ENCODE assay signal across 28 cellular contexts in genomic region chr19:30361721-30362120, GRCh38. TPM values are rescaled to one million over a fixed set of nuclear protein-coding genes. Genes with fewer than 3 reads are reported as not detected.
DNase-seq lines count a peak whose midpoint lies in the region; ATAC-seq, FAIRE-seq and TF ChIP-seq lines count a peak whose summit lies in the region.
"Had no signal": no experiment of that assay in that cellular context is flagged by ENCODE, and none has a peak within 500 bp of the region (broad histone marks: within the 10 kb centered on the region; RNA-seq: fewer than 3 reads in every experiment).

No MANE protein-coding gene starts in this region.

- TF ChIP-seq EP300 in HepG2 (IDR thresholded peaks at IDR 0.05; ENCODE audit: low read depth in 2 of 2, low read length in 2 of 2) (no peak), HepG2 (CRISPR knock-in tag; IDR thresholded peaks at IDR 0.05; ENCODE audit: borderline replicate concordance) (no peak)

- TF ChIP-seq RAD21 in HepG2 (CRISPR knock-in tag; IDR thresholded peaks at IDR 0.05), result no peak

- CTCF ChIA-PET in HepG2 (lab: Yijun Ruan, JAX; ENCODE audit: low intra/inter-chr PET ratio, low total read pairs), result no interaction called here

- TF ChIP-seq CTCF in Loucy (conservative IDR thresholded peaks at IDR 0.05; ENCODE audit: low read length), result no peak
- TF ChIP-seq CTCF in HepG2 (CRISPR knock-in tag; IDR thresholded peaks at IDR 0.05), result no peak

- H3K9ac ChIP-seq in Loucy (ENCODE audit: low read depth, low read length, poor library complexity, severe bottlenecking) (peak overlapping the region; percentile 80), HepG2 (ENCODE audit: insufficient read depth, low read depth, low read length) (no peak overlapping the region)

- H3K4me2 ChIP-seq in Loucy (ENCODE audit: low read depth, low read length, poor library complexity, severe bottlenecking) (peak overlapping the region; percentile 77), HepG2 (ENCODE audit: low read depth, low read length) (no peak overlapping the region; the same call in 1 of the 2 replicates)
- H3K4me2 ChIP-seq: A549 had no signal

- peak overlapping the region; percentile 39 for H3K27ac ChIP-seq in cingulate gyrus (ENCODE audit: low read depth, low read length)
- no peak overlapping the region for H3K27ac ChIP-seq in HepG2 (ENCODE audit: extremely low read length, insufficient read depth, low read length)
- H3K27ac ChIP-seq: A549 had no signal

- FAIRE-seq in HepG2 (lab: Jason Lieb, UNC) (no peak), frontal cortex (lab: Jason Lieb, UNC) (no peak)
- FAIRE-seq: GM12891, HTR-8/SVneo, RCC 7860 had no signal

- 0% methylated on average over 2 of the region's 13 CpGs for WGBS in HepG2 (ENCODE audit: low lambda C conversion rate)

- POLR2A ChIA-PET in HepG2 (lab: Yijun Ruan, JAX), result no interaction called here

- H3K36me3 ChIP-seq in Loucy (ENCODE audit: insufficient read depth, low read length) (no peaks in the 10 kb centered on the region), HepG2 (replicated peaks in 1 of 2; ENCODE audit: control insufficient read depth in 1 of 2, insufficient read depth in 2 of 2, low read length in 2 of 2) (no peaks in the 10 kb centered on the region)
- H3K36me3 ChIP-seq: SJCRH30 had no signal

- intact Hi-C loops in HepG2 (cut with micrococcal nuclease; ENCODE audit: unreplicated experiment), result no loop called here
- intact Hi-C loops in posterior vena cava (cut with DNase I), result no loop called here

- no peaks in the 10 kb centered on the region for H3K79me2 ChIP-seq in Loucy (ENCODE audit: insufficient read depth, low read length)
- H3K79me2 ChIP-seq in HepG2 (ENCODE audit: insufficient read depth, low read length), result no peaks in the 10 kb centered on the region

- peaks cover 17% of the 10 kb centered on the region for H3F3A ChIP-seq in Loucy (ENCODE audit: low read depth)

- H4K20me1 ChIP-seq in Loucy (ENCODE audit: insufficient read depth, low read length, poor library complexity, severe bottlenecking) (no peaks in the 10 kb centered on the region), HepG2 (ENCODE audit: insufficient read depth, low read length) (no peaks in the 10 kb centered on the region)

- no TSS peak for BruUV-seq in HepG2 (replicated peaks; lab: Mats Ljungman, UMichigan)

- peak; percentile 73 for ATAC-seq in HepG2
- ATAC-seq: A549 had no signal

- in situ Hi-C loops in HepG2 (cut with HindIII; ENCODE audit: extremely low pct_ligation_motif_present, low pct_unique_long_range_greater_than_20kb), result no loop called here

- no peaks in the 10 kb centered on the region for H3K9me2 ChIP-seq in Loucy (replicated peaks; ENCODE audit: low read depth, low read length)

- H3K27me3 ChIP-seq in Loucy (ENCODE audit: insufficient read depth, low read length, poor library complexity, severe bottlenecking) (no peaks in the 10 kb centered on the region), HepG2 (ENCODE audit: control insufficient read depth in 1 of 2, insufficient read depth in 2 of 2, low read length in 2 of 2) (peaks cover 0 to 13% of the 10 kb centered on the region in 2 experiments; a peak in 3 of 5 replicates)
- H3K27me3 ChIP-seq: SJCRH30 had no signal

- H3K4me3 ChIP-seq in Loucy (ENCODE audit: low read length, poor library complexity, severe bottlenecking) (peak overlapping the region; percentile 69), HepG2 (replicated peaks in 1 of 3; ENCODE audit: insufficient read depth in 1 of 3, low read depth in 2 of 3, low read length in 3 of 3) (no peak overlapping the region)
- H3K4me3 ChIP-seq: A549, SJCRH30 had no signal

- TF ChIP-seq POLR2A in HepG2 (IDR thresholded peaks at IDR 0.05; ENCODE audit: insufficient read depth in 1 of 2, low read depth in 2 of 2, low read length in 2 of 2), result no peak

- H2AFZ ChIP-seq in Loucy (ENCODE audit: low read length) (no peak overlapping the region), HepG2 (ENCODE audit: low read length) (no peak overlapping the region)

- DNase-seq in HepG2 (ENCODE audit: low spot score), result peak; percentile 61
- DNase-seq in posterior vena cava (ENCODE audit: low spot score), result peak; percentile 17
- no peak for DNase-seq in frontal cortex (ENCODE audit: low spot score in 2 of 2)
- no peak for DNase-seq in DMS153 treated with DMSO at 0.1 percent for 48 hours (lab: John Stamatoyannopoulos, UW; ENCODE audit: unreplicated experiment)
- no peak for DNase-seq in AG08396 (ENCODE audit: low spot score)
- DNase-seq in hepatic stellate cell (ENCODE audit: low spot score), result no peak
- DNase-seq: CD4-positive, CD25-positive, alpha-beta regulatory T cell; COR-L47; H9; HFFc6; NCI-H1417; NCI-H1694 treated with DMSO at 0.1 percent for 48 hours; NCI-H2081 treated with DMSO at 0.1 percent for 48 hours; NCI-H2171 treated with DMSO at 0.1 percent for 48 hours; NCI-H446 treated with DMSO at 0.1 percent for 48 hours; NCI-H526 treated with DMSO at 0.1 percent for 48 hours; OCI-M1; SJCRH30 had no signal

- no peaks in the 10 kb centered on the region for H3K9me3 ChIP-seq in Loucy (ENCODE audit: insufficient read depth, low read depth, low read length)
- no peaks in the 10 kb centered on the region for H3K9me3 ChIP-seq in HepG2 (ENCODE audit: low read length)
- H3K9me3 ChIP-seq: A549, SJCRH30 had no signal

- H3K4me1 ChIP-seq in Loucy (ENCODE audit: insufficient read depth, low read length, poor library complexity, severe bottlenecking), result peaks cover 73% of the 10 kb centered on the region
- peaks cover 9% of the 10 kb centered on the region for H3K4me1 ChIP-seq in HepG2 (ENCODE audit: insufficient read depth, low read length)
- H3K4me1 ChIP-seq: A549 had no signal

TF ChIP-seq in HepG2, 621 proteins besides CTCF, POLR2A, EP300 and RAD21:
- TF ChIP-seq KDM5A (IDR thresholded peaks at IDR 0.05; ENCODE audit: borderline replicate concordance, low read length) (no peak), SOX5 (CRISPR knock-in tag; IDR thresholded peaks at IDR 0.05; ENCODE audit: borderline replicate concordance) (0 out of 2 replicates have a peak, but pooled peaks have one; percentile 34), ZNF652 (CRISPR knock-in tag; IDR thresholded peaks at IDR 0.05; ENCODE audit: borderline replicate concordance, low read depth) (peak; percentile 43; the same call in 1 of the 2 replicates), ZNF607 (CRISPR knock-in tag; IDR thresholded peaks at IDR 0.05; ENCODE audit: borderline replicate concordance) (no peak), SOX13 (IDR thresholded peaks at IDR 0.05) (no peak), SOX13 (CRISPR knock-in tag; conservative IDR thresholded peaks at IDR 0.05 in 1 of 2, IDR thresholded peaks at IDR 0.05 in 1 of 2) (peak in 1 of 2 experiments; percentile 53; a peak in 2 of 4 replicates), SOX6 (IDR thresholded peaks at IDR 0.05) (no peak), SOX6 (CRISPR knock-in tag; IDR thresholded peaks at IDR 0.05) (0 out of 2 replicates have a peak, but pooled peaks have one; percentile 26)

RNA-seq across cellular contexts. Expression of gene ZNF536, which starts 10.5 kb away (rescaled TPM):
- total RNA-seq in HepG2 (2016; rRNA removed; fragmentation: Illumina TruSeq; extraction: Trizol), result not detected in 2 replicates
- not detected in 2 replicates for total RNA-seq in HepG2 (2016; cell fraction: cytosol; rRNA removed; fragmentation: Illumina TruSeq; extraction: Trizol; ENCODE audit: low read depth)
- not detected in 2 replicates for total RNA-seq in HepG2 (2016; cell fraction: insoluble cytoplasmic fraction; rRNA removed; fragmentation: Illumina TruSeq; extraction: Trizol)
- not detected in 2 replicates for total RNA-seq in HepG2 (2016; cell fraction: membrane; rRNA removed; fragmentation: Illumina TruSeq; extraction: Trizol)
- not detected in 2 replicates for total RNA-seq in HepG2 (2016; cell fraction: nucleus; rRNA removed; fragmentation: Illumina TruSeq; extraction: Trizol)
- not detected in 2 replicates for polyA plus RNA-seq in HepG2 (2011; rRNA removed)
- polyA plus RNA-seq in HepG2 (2011; cell fraction: cytosol; rRNA removed), result not detected in 2 replicates
- not detected in 2 replicates for polyA plus RNA-seq in HepG2 (2011; cell fraction: nucleus; rRNA removed)
- not detected in 2 replicates for polyA plus RNA-seq in HepG2 (2012)
- not detected in 2 replicates for polyA plus RNA-seq in HepG2 (2016; cell fraction: cytosol; fragmentation: Illumina TruSeq; extraction: Trizol; ENCODE audit: low read depth)
- not detected in 2 replicates for polyA plus RNA-seq in HepG2 (2016; cell fraction: insoluble cytoplasmic fraction; fragmentation: Illumina TruSeq; extraction: Trizol; ENCODE audit: low read depth)
- polyA plus RNA-seq in HepG2 (2016; cell fraction: membrane; fragmentation: Illumina TruSeq; extraction: Trizol; ENCODE audit: low read depth), result not detected in 2 replicates
- polyA plus RNA-seq in HepG2 (2016; cell fraction: nucleus; fragmentation: Illumina TruSeq; extraction: Trizol; ENCODE audit: insufficient read depth, low read depth), result not detected in 2 replicates
- not detected in 2 replicates for polyA minus RNA-seq in HepG2 (2011; rRNA and poly(A)+ RNA removed; ENCODE audit: low replicate concordance)
- not detected in 2 replicates for polyA minus RNA-seq in HepG2 (2011; cell fraction: cytosol; rRNA and poly(A)+ RNA removed)
- not detected in 2 replicates for polyA minus RNA-seq in HepG2 (2011; cell fraction: nucleus; rRNA and poly(A)+ RNA removed)
- total RNA-seq in posterior vena cava, result 1 to 10 TPM; 2.8 to 3.6 TPM
- 22.4 TPM for total RNA-seq in frontal cortex
- total RNA-seq: G401, H9, HFFc6, M059J had no signal
- polyA plus RNA-seq: A549, BJ, IgD-negative memory B cell had no signal

Comparison
In these comparisons a context has a peak if more than half of its experiments do, and no peak if none do; other contexts are left out.
1. DNase-seq: peak in HepG2 (single experiment) and posterior vena cava (single experiment); none in frontal cortex (0 of 2), DMS153 treated with DMSO at 0.1 percent for 48 hours (single experiment), AG08396 (single experiment) and hepatic stellate cell (single experiment).